Comparison of ENCODE assay signal across 8 cellular contexts in the genomic region with DNA sequence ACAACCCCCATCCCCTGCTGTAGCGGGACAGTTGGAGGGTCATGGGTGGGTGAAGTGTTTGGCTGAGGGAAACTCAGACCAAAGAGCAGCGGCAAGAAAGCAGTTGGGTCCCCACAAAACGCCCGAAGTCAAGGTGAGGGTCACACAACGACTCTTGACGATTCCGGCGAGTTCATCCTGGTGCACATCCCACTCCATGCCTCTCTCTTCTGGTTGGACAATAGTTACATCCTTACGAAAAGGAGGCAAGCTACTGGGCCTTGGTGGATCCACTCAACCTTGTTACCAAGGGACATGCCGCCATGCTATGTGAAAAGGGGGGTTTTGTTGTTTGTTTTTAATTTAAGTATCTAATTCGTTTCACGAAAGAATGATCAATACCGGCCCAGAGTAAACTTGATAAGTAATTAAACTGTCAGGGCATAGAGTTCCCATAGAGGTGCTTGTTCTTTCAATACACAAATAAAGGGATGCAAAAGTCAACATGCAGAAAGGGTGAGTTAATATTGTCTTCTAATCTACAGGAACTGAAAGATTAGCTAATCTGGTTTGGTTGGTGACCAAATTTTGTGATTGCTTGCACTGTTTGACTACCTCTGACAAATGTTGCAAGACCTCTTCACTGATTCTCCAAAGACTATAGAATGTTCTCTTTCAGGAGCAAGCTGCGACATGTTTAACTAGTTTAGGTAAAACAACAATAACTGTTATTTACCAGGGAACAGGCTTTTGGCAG. TPM values are rescaled to one million over a fixed set of nuclear protein-coding genes. Genes with fewer than 3 reads are reported as not detected.
DNase-seq lines count a peak whose midpoint lies in the region; ATAC-seq and TF ChIP-seq lines count a peak whose summit lies in the region.

No MANE protein-coding gene starts in this region.

- peaks cover 0 to 8% (median 0%) of the 10 kb centered on the region in 7 donors for H3K9me3 Mint-ChIP-seq in CD4-positive, CD25-positive, alpha-beta regulatory T cell
- H3K9me3 Mint-ChIP-seq in HFFc6, result no peaks in the 10 kb centered on the region
- H3K9me3 Mint-ChIP-seq in endothelial cell (ENCODE audit: unreplicated experiment), result no peaks in the 10 kb centered on the region

- TF ChIP-seq EP300 in SK-N-SH (IDR thresholded peaks at IDR 0.05; ENCODE audit: borderline replicate concordance in 1 of 2, low read depth in 1 of 2, low read length in 1 of 2), result no peak

- peak overlapping the region; percentile 89 to 97 (median 96) for H3K4me3 Mint-ChIP-seq in CD4-positive, CD25-positive, alpha-beta regulatory T cell
- peak overlapping the region; percentile 97 for H3K4me3 Mint-ChIP-seq in HFFc6
- H3K4me3 Mint-ChIP-seq in endothelial cell (ENCODE audit: unreplicated experiment), result peak overlapping the region; percentile 95

- H3K27me3 Mint-ChIP-seq in CD4-positive, CD25-positive, alpha-beta regulatory T cell, result no peaks in the 10 kb centered on the region
- H3K27me3 Mint-ChIP-seq in HFFc6 (ENCODE audit: insufficient read depth) (no peaks in the 10 kb centered on the region; the same call in 1 of the 2 replicates), endothelial cell (ENCODE audit: unreplicated experiment) (peaks cover 9% of the 10 kb centered on the region)

- peaks cover 21% of the 10 kb centered on the region for H3K4me1 ChIP-seq in CD4-positive, CD25-positive, alpha-beta regulatory T cell (ENCODE audit: control insufficient read depth, insufficient read depth, low read length, poor library complexity, severe bottlenecking)
- H3K4me1 ChIP-seq in SK-N-SH (ENCODE audit: control insufficient read depth in 1 of 2, insufficient read depth in 2 of 2, low read depth in 1 of 2, low read length in 1 of 2) (peaks cover 3 to 13% of the 10 kb centered on the region in 2 experiments; a peak in 3 of 4 replicates), mucosa of rectum (ENCODE audit: control insufficient read depth in 2 of 2, insufficient read depth in 2 of 2, low read length in 2 of 2) (peaks cover 12 to 14% of the 10 kb centered on the region in 2 donors), aorta (ENCODE audit: control insufficient read depth in 1 of 2, insufficient read depth in 2 of 2, low read length in 2 of 2) (peaks cover 5 to 6% of the 10 kb centered on the region in 2 donors)

- H3K27ac ChIP-seq in CD4-positive, CD25-positive, alpha-beta regulatory T cell (ENCODE audit: insufficient read depth, low read length, poor library complexity, severe bottlenecking), result peak overlapping the region; percentile 78
- peak overlapping the region; percentile 94 to 96 for H3K27ac ChIP-seq in SK-N-SH (ENCODE audit: low read depth in 2 of 2, low read length in 1 of 2)
- H3K27ac ChIP-seq in mucosa of rectum (ENCODE audit: low read depth in 2 of 2, low read length in 2 of 2), result peak overlapping the region; percentile 97
- H3K27ac ChIP-seq in aorta (ENCODE audit: low read depth in 1 of 2, low read length in 2 of 2), result peak overlapping the region in 1 of 2 donors; percentile 49

- TF ChIP-seq CTCF in HFFc6 (IDR thresholded peaks at IDR 0.05), result no peak
- no peak for TF ChIP-seq CTCF in SK-N-SH (IDR thresholded peaks at IDR 0.05)
- TF ChIP-seq CTCF in endothelial cell (IDR thresholded peaks at IDR 0.05; ENCODE audit: unreplicated experiment), result no peak

- peak overlapping the region; percentile 82 for H3K4me2 ChIP-seq in SK-N-SH

- peak overlapping the region; percentile 92 to 97 (median 92) for H3K27ac Mint-ChIP-seq in CD4-positive, CD25-positive, alpha-beta regulatory T cell
- H3K27ac Mint-ChIP-seq in HFFc6 (peak overlapping the region; percentile 96), endothelial cell (ENCODE audit: unreplicated experiment) (peak overlapping the region; percentile 89)

- ATAC-seq in CD4-positive, CD25-positive, alpha-beta regulatory T cell (ENCODE audit: low read depth in 2 of 2), result no peak
- peak; percentile 52 for ATAC-seq in aorta (ENCODE audit: low FRiP score)

- H3K9me3 ChIP-seq in CD4-positive, CD25-positive, alpha-beta regulatory T cell (ENCODE audit: control insufficient read depth in 2 of 2, low read length in 2 of 2), result no peaks in the 10 kb centered on the region
- no peaks in the 10 kb centered on the region for H3K9me3 ChIP-seq in SK-N-SH
- H3K9me3 ChIP-seq in mucosa of rectum (ENCODE audit: control insufficient read depth in 2 of 2, low read length in 2 of 2), result no peaks in the 10 kb centered on the region
- H3K9me3 ChIP-seq in aorta (ENCODE audit: control insufficient read depth, low read length), result no peaks in the 10 kb centered on the region

- peaks cover 27% of the 10 kb centered on the region for H3K36me3 ChIP-seq in CD4-positive, CD25-positive, alpha-beta regulatory T cell (ENCODE audit: control insufficient read depth, insufficient read depth, low read length)
- H3K36me3 ChIP-seq in SK-N-SH (replicated peaks in 1 of 2; ENCODE audit: control insufficient read depth in 1 of 2, insufficient read depth in 2 of 2, low read length in 1 of 2) (peaks cover 28 to 30% of the 10 kb centered on the region in 2 experiments), mucosa of rectum (ENCODE audit: control insufficient read depth in 2 of 2, insufficient read depth in 2 of 2, low read length in 2 of 2) (peaks cover 11 to 12% of the 10 kb centered on the region in 2 donors), aorta (ENCODE audit: control insufficient read depth in 1 of 2, insufficient read depth in 2 of 2, low read length in 1 of 2) (no peaks in the 10 kb centered on the region)

- TF ChIP-seq RAD21 in SK-N-SH (IDR thresholded peaks at IDR 0.05; ENCODE audit: low read length), result no peak

- POLR2A ChIA-PET in SK-N-SH (lab: Yijun Ruan, JAX), result interaction anchor here (0.6 to 2.8 kb wide), 2 partner anchors 168 to 1616 kb away, joined by 4 to 27 read pairs; partner anchors contain the start of gene ZSWIM6

- no peaks in the 10 kb centered on the region for H4K20me1 ChIP-seq in SK-N-SH (ENCODE audit: insufficient read depth)

- intact Hi-C loops in aorta (cut with DNase I), result loop anchor here (1.0 to 10.0 kb wide), 5 partner anchors 169 to 494 kb away; partner anchors contain the start of gene ZSWIM6 (in 2 of the 2)

- peak overlapping the region; percentile 75 for H3K4me3 ChIP-seq in CD4-positive, CD25-positive, alpha-beta regulatory T cell (ENCODE audit: low read depth, low read length)
- peak overlapping the region; percentile 94 to 97 for H3K4me3 ChIP-seq in SK-N-SH (ENCODE audit: low read depth in 2 of 2, low read length in 1 of 2)
- H3K4me3 ChIP-seq in mucosa of rectum (ENCODE audit: low read length in 2 of 2), result peak overlapping the region; percentile 84 to 94
- H3K4me3 ChIP-seq in aorta (ENCODE audit: low read length in 2 of 2), result peak overlapping the region; percentile 49 to 67

- H3K4me1 Mint-ChIP-seq in CD4-positive, CD25-positive, alpha-beta regulatory T cell, result peaks cover 26 to 51% (median 43%) of the 10 kb centered on the region in 4 donors
- H3K4me1 Mint-ChIP-seq in HFFc6 (ENCODE audit: low read depth) (peaks cover 45% of the 10 kb centered on the region), endothelial cell (ENCODE audit: unreplicated experiment) (peaks cover 43% of the 10 kb centered on the region)

- H3K9me2 ChIP-seq in SK-N-SH, result no peaks in the 10 kb centered on the region

- no peak for DNase-seq in CD4-positive, CD25-positive, alpha-beta regulatory T cell
- DNase-seq in HFFc6 (peak; percentile 16), SK-N-SH (peak; percentile 8), endothelial cell (ENCODE audit: low spot score) (no peak), aorta (no peak), NCI-H2196 (lab: John Stamatoyannopoulos, UW; ENCODE audit: unreplicated experiment) (no peak), germinal center (ENCODE audit: low spot score) (no peak)

- peaks cover 14% of the 10 kb centered on the region for H3F3A ChIP-seq in SK-N-SH (replicated peaks; ENCODE audit: insufficient read depth)

- H3K27me3 ChIP-seq in CD4-positive, CD25-positive, alpha-beta regulatory T cell (ENCODE audit: control insufficient read depth, insufficient read depth, low read length), result no peaks in the 10 kb centered on the region
- no peaks in the 10 kb centered on the region for H3K27me3 ChIP-seq in SK-N-SH (ENCODE audit: insufficient read depth)
- no peaks in the 10 kb centered on the region for H3K27me3 ChIP-seq in mucosa of rectum (ENCODE audit: control insufficient read depth in 2 of 2, insufficient read depth in 2 of 2, low read length in 2 of 2)
- H3K27me3 ChIP-seq in aorta (ENCODE audit: control insufficient read depth in 1 of 2, insufficient read depth in 2 of 2, low read length in 1 of 2), result no peaks in the 10 kb centered on the region

- H3K9ac ChIP-seq in SK-N-SH (peak overlapping the region; percentile 92), mucosa of rectum (ENCODE audit: low read depth in 1 of 2, low read length in 2 of 2) (peak overlapping the region; percentile 97)

- H2AFZ ChIP-seq in SK-N-SH (ENCODE audit: low read depth), result peak overlapping the region; percentile 93

- H3K36me3 Mint-ChIP-seq in CD4-positive, CD25-positive, alpha-beta regulatory T cell, result peaks cover 28% of the 10 kb centered on the region
- H3K36me3 Mint-ChIP-seq in HFFc6 (ENCODE audit: low read depth) (peaks cover 47% of the 10 kb centered on the region), endothelial cell (ENCODE audit: low read depth, unreplicated experiment) (peaks cover 31% of the 10 kb centered on the region)

- CTCF ChIA-PET in SK-N-SH (lab: Yijun Ruan, JAX), result interaction anchor here (1.0 to 1.6 kb wide), 3 partner anchors 168 to 463 kb away, joined by 3 to 5 read pairs (median 3); partner anchors contain the start of gene DEPDC1B

- WGBS in SK-N-SH (ENCODE audit: low lambda C conversion rate), result 15% methylated on average over 7 of the region's 14 CpGs
- WGBS in aorta, 2 donors, result 19 to 27% methylated on average over 14 of the region's 14 CpGs

- peaks cover 73% of the 10 kb centered on the region for H3K79me2 ChIP-seq in SK-N-SH (ENCODE audit: insufficient read depth)

TF ChIP-seq in SK-N-SH, 30 proteins besides CTCF, POLR2A, EP300 and RAD21 (continues in another document):
- TF ChIP-seq TAF1 (IDR thresholded peaks at IDR 0.05; ENCODE audit: borderline replicate concordance, low read depth, low read length), result 0 out of 2 replicates have a peak, but pooled peaks have one; percentile 33

RNA-seq across cellular contexts. Expression of gene SMIM15, which starts 0.7 kb away (rescaled TPM):
- total RNA-seq in CD4-positive, CD25-positive, alpha-beta regulatory T cell, result 15.9 TPM
- 10 to 100 TPM; 42.1 to 73.1 (median 48.3) TPM for polyA plus RNA-seq in CD4-positive, CD25-positive, alpha-beta regulatory T cell
- 10 to 100 TPM; 62.6 to 76.8 (median 68.6) TPM for total RNA-seq in HFFc6 (2021; fragmentation: NEBNext Ultra II Directional; extraction: Animal tissue kit (Norgen Biotek cat#: 25700))
- polyA plus RNA-seq in SK-N-SH (2012; rRNA removed) (40.3 and 51.1 TPM in 2 replicates), aorta (10 to 100 TPM; 21.8 to 33.9 TPM)
- polyA plus RNA-seq in SK-N-SH (2012; cell fraction: cytosol; rRNA removed), result 65.8 and 78.0 TPM in 2 replicates
- 15.3 and 20.9 TPM in 2 replicates for polyA plus RNA-seq in SK-N-SH (2012; cell fraction: nucleus; rRNA removed)
- total RNA-seq in endothelial cell (ENCODE audit: unreplicated experiment) (92.1 TPM), aorta (10 to 100 TPM; 33.3 to 41.1 TPM)

Comparison
In these comparisons a context has a peak if more than half of its experiments do, and no peak if none do; other contexts are left out.
1. DNase-seq: peak in HFFc6 (single experiment) and SK-N-SH (single experiment); none in CD4-positive, CD25-positive, alpha-beta regulatory T cell (0 of 3), endothelial cell (single experiment), aorta (0 of 2), NCI-H2196 (single experiment) and germinal center (single experiment).
2. Peak in every context shown above with its lines, with median percentiles within 50 percentile points of each other: H3K4me3 ChIP-seq, H3K27ac Mint-ChIP-seq and H3K4me3 Mint-ChIP-seq.